ENCODE assay signal across 1 cellular context in genomic region chr6:83055366-83055964, GRCh38.
TF ChIP-seq lines count a peak whose summit lies in the region.

No MANE protein-coding gene starts in this region.

TF ChIP-seq in K562, 482 proteins besides CTCF, POLR2A, EP300 and RAD21 (continued from another document):
- TF ChIP-seq ZNF398 (CRISPR knock-in tag; IDR thresholded peaks at IDR 0.05), result no peak
- 0 out of 2 replicates have a peak, but pooled peaks have one; percentile 33 for TF ChIP-seq CC2D1A (IDR thresholded peaks at IDR 0.05)
- TF ChIP-seq STAG1 (CRISPR knock-in tag; IDR thresholded peaks at IDR 0.05; ENCODE audit: borderline replicate concordance), result peak; percentile 25; the same call in 1 of the 2 replicates
- TF ChIP-seq SAP30 (IDR thresholded peaks at IDR 0.05; ENCODE audit: borderline replicate concordance, insufficient read depth, low read depth, low read length, poor library complexity, severe bottlenecking), result no peak
- TF ChIP-seq, protein P1, sequence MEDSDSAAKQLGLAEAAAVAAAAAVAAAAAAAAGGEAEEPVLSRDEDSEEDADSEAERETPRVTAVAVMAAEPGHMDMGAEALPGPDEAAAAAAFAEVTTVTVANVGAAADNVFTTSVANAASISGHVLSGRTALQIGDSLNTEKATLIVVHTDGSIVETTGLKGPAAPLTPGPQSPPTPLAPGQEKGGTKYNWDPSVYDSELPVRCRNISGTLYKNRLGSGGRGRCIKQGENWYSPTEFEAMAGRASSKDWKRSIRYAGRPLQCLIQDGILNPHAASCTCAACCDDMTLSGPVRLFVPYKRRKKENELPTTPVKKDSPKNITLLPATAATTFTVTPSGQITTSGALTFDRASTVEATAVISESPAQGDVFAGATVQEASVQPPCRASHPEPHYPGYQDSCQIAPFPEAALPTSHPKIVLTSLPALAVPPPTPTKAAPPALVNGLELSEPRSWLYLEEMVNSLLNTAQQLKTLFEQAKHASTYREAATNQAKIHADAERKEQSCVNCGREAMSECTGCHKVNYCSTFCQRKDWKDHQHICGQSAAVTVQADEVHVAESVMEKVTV (CRISPR knock-in tag; IDR thresholded peaks at IDR 0.05), result peak; percentile 82
- TF ChIP-seq ZNF3 (CRISPR knock-in tag; IDR thresholded peaks at IDR 0.05), result no peak
- TF ChIP-seq TRIM28 (IDR thresholded peaks at IDR 0.05), result no peak
- TF ChIP-seq SMC3 (conservative IDR thresholded peaks at IDR 0.05; ENCODE audit: insufficient read depth, low read depth, low read length), result peak; percentile 70
- TF ChIP-seq BCOR (IDR thresholded peaks at IDR 0.05), result no peak
- no peak for TF ChIP-seq SAFB (IDR thresholded peaks at IDR 0.05; ENCODE audit: borderline replicate concordance, low read depth, low read length)
